Comparison of ENCODE assay signal across 3 cellular contexts in genomic region chr3:64616953-64617352, GRCh38.
TF ChIP-seq lines count a peak whose summit lies in the region.

No MANE protein-coding gene starts in this region.

TF ChIP-seq in liver, 16 proteins besides CTCF, POLR2A, EP300 and RAD21 (continued from another document):
- TF ChIP-seq ZBTB33 (IDR thresholded peaks at IDR 0.05), result no peak
- TF ChIP-seq HNF4G (IDR thresholded peaks at IDR 0.05), result no peak

TF ChIP-seq in HepG2, 621 proteins besides CTCF, POLR2A, EP300 and RAD21 (continued from another document):
- no peak for TF ChIP-seq GRHL1 (CRISPR knock-in tag; conservative IDR thresholded peaks at IDR 0.05)
- no peak for TF ChIP-seq ZNF138 (CRISPR knock-in tag; IDR thresholded peaks at IDR 0.05; ENCODE audit: low read depth)

TF ChIP-seq in GM23338, 12 proteins besides CTCF, POLR2A, EP300 and RAD21 (continued from another document):
- TF ChIP-seq REST (IDR thresholded peaks at IDR 0.05; ENCODE audit: unreplicated experiment) (no peak), CREB1 (CRISPR knock-in tag; IDR thresholded peaks at IDR 0.05; ENCODE audit: low read depth) (no peak), ZNF331 (CRISPR knock-in tag; IDR thresholded peaks at IDR 0.05; ENCODE audit: low read depth) (no peak), STAT1 (IDR thresholded peaks at IDR 0.05; ENCODE audit: unreplicated experiment) (no peak)
- TF ChIP-seq, protein P1, sequence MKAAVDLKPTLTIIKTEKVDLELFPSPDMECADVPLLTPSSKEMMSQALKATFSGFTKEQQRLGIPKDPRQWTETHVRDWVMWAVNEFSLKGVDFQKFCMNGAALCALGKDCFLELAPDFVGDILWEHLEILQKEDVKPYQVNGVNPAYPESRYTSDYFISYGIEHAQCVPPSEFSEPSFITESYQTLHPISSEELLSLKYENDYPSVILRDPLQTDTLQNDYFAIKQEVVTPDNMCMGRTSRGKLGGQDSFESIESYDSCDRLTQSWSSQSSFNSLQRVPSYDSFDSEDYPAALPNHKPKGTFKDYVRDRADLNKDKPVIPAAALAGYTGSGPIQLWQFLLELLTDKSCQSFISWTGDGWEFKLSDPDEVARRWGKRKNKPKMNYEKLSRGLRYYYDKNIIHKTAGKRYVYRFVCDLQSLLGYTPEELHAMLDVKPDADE (IDR thresholded peaks at IDR 0.05), result no peak
- TF ChIP-seq, protein P2, sequence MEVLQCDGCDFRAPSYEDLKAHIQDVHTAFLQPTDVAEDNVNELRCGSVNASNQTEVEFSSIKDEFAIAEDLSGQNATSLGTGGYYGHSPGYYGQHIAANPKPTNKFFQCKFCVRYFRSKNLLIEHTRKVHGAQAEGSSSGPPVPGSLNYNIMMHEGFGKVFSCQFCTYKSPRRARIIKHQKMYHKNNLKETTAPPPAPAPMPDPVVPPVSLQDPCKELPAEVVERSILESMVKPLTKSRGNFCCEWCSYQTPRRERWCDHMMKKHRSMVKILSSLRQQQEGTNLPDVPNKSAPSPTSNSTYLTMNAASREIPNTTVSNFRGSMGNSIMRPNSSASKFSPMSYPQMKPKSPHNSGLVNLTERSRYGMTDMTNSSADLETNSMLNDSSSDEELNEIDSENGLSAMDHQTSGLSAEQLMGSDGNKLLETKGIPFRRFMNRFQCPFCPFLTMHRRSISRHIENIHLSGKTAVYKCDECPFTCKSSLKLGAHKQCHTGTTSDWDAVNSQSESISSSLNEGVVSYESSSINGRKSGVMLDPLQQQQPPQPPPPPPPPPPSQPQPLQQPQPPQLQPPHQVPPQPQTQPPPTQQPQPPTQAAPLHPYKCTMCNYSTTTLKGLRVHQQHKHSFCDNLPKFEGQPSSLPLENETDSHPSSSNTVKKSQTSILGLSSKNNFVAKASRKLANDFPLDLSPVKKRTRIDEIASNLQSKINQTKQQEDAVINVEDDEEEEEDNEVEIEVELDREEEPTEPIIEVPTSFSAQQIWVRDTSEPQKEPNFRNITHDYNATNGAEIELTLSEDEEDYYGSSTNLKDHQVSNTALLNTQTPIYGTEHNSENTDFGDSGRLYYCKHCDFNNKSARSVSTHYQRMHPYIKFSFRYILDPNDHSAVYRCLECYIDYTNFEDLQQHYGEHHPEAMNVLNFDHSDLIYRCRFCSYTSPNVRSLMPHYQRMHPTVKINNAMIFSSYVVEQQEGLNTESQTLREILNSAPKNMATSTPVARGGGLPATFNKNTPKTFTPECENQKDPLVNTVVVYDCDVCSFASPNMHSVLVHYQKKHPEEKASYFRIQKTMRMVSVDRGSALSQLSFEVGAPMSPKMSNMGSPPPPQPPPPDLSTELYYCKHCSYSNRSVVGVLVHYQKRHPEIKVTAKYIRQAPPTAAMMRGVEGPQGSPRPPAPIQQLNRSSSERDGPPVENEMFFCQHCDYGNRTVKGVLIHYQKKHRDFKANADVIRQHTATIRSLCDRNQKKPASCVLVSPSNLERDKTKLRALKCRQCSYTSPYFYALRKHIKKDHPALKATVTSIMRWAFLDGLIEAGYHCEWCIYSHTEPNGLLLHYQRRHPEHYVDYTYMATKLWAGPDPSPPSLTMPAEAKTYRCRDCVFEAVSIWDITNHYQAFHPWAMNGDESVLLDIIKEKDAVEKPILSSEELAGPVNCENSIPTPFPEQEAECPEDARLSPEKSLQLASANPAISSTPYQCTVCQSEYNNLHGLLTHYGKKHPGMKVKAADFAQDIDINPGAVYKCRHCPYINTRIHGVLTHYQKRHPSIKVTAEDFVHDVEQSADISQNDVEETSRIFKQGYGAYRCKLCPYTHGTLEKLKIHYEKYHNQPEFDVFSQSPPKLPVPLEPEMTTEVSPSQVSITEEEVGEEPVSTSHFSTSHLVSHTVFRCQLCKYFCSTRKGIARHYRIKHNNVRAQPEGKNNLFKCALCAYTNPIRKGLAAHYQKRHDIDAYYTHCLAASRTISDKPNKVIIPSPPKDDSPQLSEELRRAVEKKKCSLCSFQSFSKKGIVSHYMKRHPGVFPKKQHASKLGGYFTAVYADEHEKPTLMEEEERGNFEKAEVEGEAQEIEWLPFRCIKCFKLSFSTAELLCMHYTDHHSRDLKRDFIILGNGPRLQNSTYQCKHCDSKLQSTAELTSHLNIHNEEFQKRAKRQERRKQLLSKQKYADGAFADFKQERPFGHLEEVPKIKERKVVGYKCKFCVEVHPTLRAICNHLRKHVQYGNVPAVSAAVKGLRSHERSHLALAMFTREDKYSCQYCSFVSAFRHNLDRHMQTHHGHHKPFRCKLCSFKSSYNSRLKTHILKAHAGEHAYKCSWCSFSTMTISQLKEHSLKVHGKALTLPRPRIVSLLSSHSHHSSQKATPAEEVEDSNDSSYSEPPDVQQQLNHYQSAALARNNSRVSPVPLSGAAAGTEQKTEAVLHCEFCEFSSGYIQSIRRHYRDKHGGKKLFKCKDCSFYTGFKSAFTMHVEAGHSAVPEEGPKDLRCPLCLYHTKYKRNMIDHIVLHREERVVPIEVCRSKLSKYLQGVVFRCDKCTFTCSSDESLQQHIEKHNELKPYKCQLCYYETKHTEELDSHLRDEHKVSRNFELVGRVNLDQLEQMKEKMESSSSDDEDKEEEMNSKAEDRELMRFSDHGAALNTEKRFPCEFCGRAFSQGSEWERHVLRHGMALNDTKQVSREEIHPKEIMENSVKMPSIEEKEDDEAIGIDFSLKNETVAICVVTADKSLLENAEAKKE (CRISPR knock-in tag; IDR thresholded peaks at IDR 0.05), result no peak
